In genomic region chr14:102882233-102882906, GRCh38 we compare ENCODE assay signal across 22 cellular contexts. TPM values are rescaled to one million over a fixed set of nuclear protein-coding genes. Genes with fewer than 3 reads are reported as not detected.
DNase-seq lines count a peak whose midpoint lies in the region; ATAC-seq and TF ChIP-seq lines count a peak whose summit lies in the region.
"Had no signal": no experiment of that assay in that cellular context is flagged by ENCODE, and none has a peak within 500 bp of the region (broad histone marks: within the 10 kb centered on the region; RNA-seq: fewer than 3 reads in every experiment).

No MANE protein-coding gene starts in this region.

- H3K27ac Mint-ChIP-seq in activated CD4-positive, alpha-beta T cell treated with anti-CD3 and anti-CD28 coated beads for 36 hours: peak overlapping the region; percentile 66
- peak overlapping the region; percentile 18 for H3K27ac Mint-ChIP-seq in CD8-positive, alpha-beta T cell
- peak overlapping the region; percentile 20 for H3K27ac Mint-ChIP-seq in activated T-helper 2 cell treated with anti-CD3 and anti-CD28 coated beads, Interferon-gamma antibody, Interleukin-2, Interleukin-4, amounts not matched to agents 10 μg/mL and 5 μg/mL and 100 μg/mL, durations not matched to agents 14 hours and 24 hours and 36 hours

- in situ Hi-C loops in gastrocnemius medialis (cut with MboI; ENCODE audit: low sequenced_read_pairs in 4 of 4): no loop called here

- no peak for TF ChIP-seq EP300 in esophagus muscularis mucosa (IDR thresholded peaks at IDR 0.05)

- peaks cover 28% of the 10 kb centered on the region for H3K4me1 Mint-ChIP-seq in activated CD4-positive, alpha-beta T cell treated with anti-CD3 and anti-CD28 coated beads for 36 hours
- no peaks in the 10 kb centered on the region for H3K4me1 Mint-ChIP-seq in CD8-positive, alpha-beta T cell (ENCODE audit: low read depth)
- H3K4me1 Mint-ChIP-seq in activated T-helper 2 cell treated with anti-CD3 and anti-CD28 coated beads, Interferon-gamma antibody, Interleukin-2, Interleukin-4, amounts not matched to agents 10 μg/mL and 5 μg/mL and 100 μg/mL, durations not matched to agents 14 hours and 24 hours and 36 hours (ENCODE audit: low read depth): peaks cover 16% of the 10 kb centered on the region

- ATAC-seq in activated CD4-positive, alpha-beta T cell treated with anti-CD3 and anti-CD28 coated beads for 36 hours: no peak
- no peak for ATAC-seq in CD8-positive, alpha-beta T cell
- ATAC-seq in gastrocnemius medialis: peak; percentile 60 to 92
- ATAC-seq: heart right ventricle, left lobe of liver, PC-3 had no signal

- no peaks in the 10 kb centered on the region for H3K27me3 Mint-ChIP-seq in activated CD4-positive, alpha-beta T cell treated with anti-CD3 and anti-CD28 coated beads for 36 hours
- H3K27me3 Mint-ChIP-seq in CD8-positive, alpha-beta T cell (ENCODE audit: low read depth): no peaks in the 10 kb centered on the region
- no peaks in the 10 kb centered on the region for H3K27me3 Mint-ChIP-seq in activated T-helper 2 cell treated with anti-CD3 and anti-CD28 coated beads, Interferon-gamma antibody, Interleukin-2, Interleukin-4, amounts not matched to agents 10 μg/mL and 5 μg/mL and 100 μg/mL, durations not matched to agents 14 hours and 24 hours and 36 hours (ENCODE audit: low read depth)

- no peak for TF ChIP-seq CTCF in CD8-positive, alpha-beta T cell (IDR thresholded peaks at IDR 0.05)
- no peak for TF ChIP-seq CTCF in gastrocnemius medialis (IDR thresholded peaks at IDR 0.05 in 4 of 5, conservative IDR thresholded peaks at IDR 0.05 in 1 of 5)
- TF ChIP-seq CTCF in esophagus muscularis mucosa (IDR thresholded peaks at IDR 0.05): no peak

- peaks cover 66% of the 10 kb centered on the region for H3K36me3 Mint-ChIP-seq in activated CD4-positive, alpha-beta T cell treated with anti-CD3 and anti-CD28 coated beads for 36 hours (ENCODE audit: low read depth)
- peaks cover 68% of the 10 kb centered on the region for H3K36me3 Mint-ChIP-seq in CD8-positive, alpha-beta T cell
- peaks cover 62% of the 10 kb centered on the region for H3K36me3 Mint-ChIP-seq in activated T-helper 2 cell treated with anti-CD3 and anti-CD28 coated beads, Interferon-gamma antibody, Interleukin-2, Interleukin-4, amounts not matched to agents 10 μg/mL and 5 μg/mL and 100 μg/mL, durations not matched to agents 14 hours and 24 hours and 36 hours (ENCODE audit: low read depth)

- H3K36me3 ChIP-seq in CD8-positive, alpha-beta T cell (ENCODE audit: insufficient read depth, low read length): peaks cover 9% of the 10 kb centered on the region
- H3K36me3 ChIP-seq in gastrocnemius medialis (peaks cover 0 to 14% of the 10 kb centered on the region in 2 donors), esophagus muscularis mucosa (peaks cover 4 to 43% (median 16%) of the 10 kb centered on the region in 4 donors)
- H3K36me3 ChIP-seq: prostate gland had no signal

- no peaks in the 10 kb centered on the region for H3K9me3 Mint-ChIP-seq in activated CD4-positive, alpha-beta T cell treated with anti-CD3 and anti-CD28 coated beads for 36 hours (ENCODE audit: low read depth)
- no peaks in the 10 kb centered on the region for H3K9me3 Mint-ChIP-seq in CD8-positive, alpha-beta T cell
- no peaks in the 10 kb centered on the region for H3K9me3 Mint-ChIP-seq in activated T-helper 2 cell treated with anti-CD3 and anti-CD28 coated beads, Interferon-gamma antibody, Interleukin-2, Interleukin-4, amounts not matched to agents 10 μg/mL and 5 μg/mL and 100 μg/mL, durations not matched to agents 14 hours and 24 hours and 36 hours

- H3K9me3 ChIP-seq in CD8-positive, alpha-beta T cell (ENCODE audit: low read length): no peaks in the 10 kb centered on the region
- H3K9me3 ChIP-seq in gastrocnemius medialis: no peaks in the 10 kb centered on the region
- H3K9me3 ChIP-seq in esophagus muscularis mucosa: no peaks in the 10 kb centered on the region
- H3K9me3 ChIP-seq: BLaER1, heart right ventricle, prostate gland had no signal

- H3K4me3 Mint-ChIP-seq in activated CD4-positive, alpha-beta T cell treated with anti-CD3 and anti-CD28 coated beads for 36 hours: no peak overlapping the region
- no peak overlapping the region for H3K4me3 Mint-ChIP-seq in CD8-positive, alpha-beta T cell
- no peak overlapping the region for H3K4me3 Mint-ChIP-seq in activated T-helper 2 cell treated with anti-CD3 and anti-CD28 coated beads, Interferon-gamma antibody, Interleukin-2, Interleukin-4, amounts not matched to agents 10 μg/mL and 5 μg/mL and 100 μg/mL, durations not matched to agents 14 hours and 24 hours and 36 hours (ENCODE audit: low read depth)

- DNase-seq in activated CD4-positive, alpha-beta T cell treated with anti-CD3 and anti-CD28 coated beads for 36 hours: no peak
- no peak for DNase-seq in activated CD4-positive, alpha-beta T cell treated with anti-CD3 and anti-CD28 coated beads for 48 hours
- no peak for DNase-seq in CD8-positive, alpha-beta T cell
- DNase-seq in activated T-helper 2 cell treated with anti-CD3 and anti-CD28 coated beads, Interferon-gamma antibody, Interleukin-2, Interleukin-4, amounts not matched to agents 10 μg/mL and 5 μg/mL and 100 μg/mL, durations not matched to agents 14 hours and 24 hours and 36 hours (ENCODE audit: low spot score): no peak
- DNase-seq in gastrocnemius medialis (peak; percentile 20 to 76), foreskin melanocyte (no peak), esophagus muscularis mucosa (ENCODE audit: extremely low spot score) (no peak), HUDEP-2 (lab: John Stamatoyannopoulos, UW; ENCODE audit: unreplicated experiment in 76 of 76) (no peak)
- DNase-seq: GDM1; GOT3; heart right ventricle; midbrain; NCI-H748 treated with DMSO at 0.1 percent for 48 hours; PC-3; SHP77 treated with DMSO at 0.1 percent for 48 hours; stimulated activated CD4-positive, alpha-beta T cell treated with anti-CD3 and anti-CD28 coated beads, Interleukin-4, amount 100 ng/mL, for 1 hour had no signal

- 80% methylated on average over 5 of the region's 5 CpGs for WGBS in esophagus muscularis mucosa

- H3K27ac ChIP-seq in CD8-positive, alpha-beta T cell (ENCODE audit: low read depth, low read length): no peak overlapping the region
- peak overlapping the region in 1 of 4 donors; percentile 52 for H3K27ac ChIP-seq in gastrocnemius medialis
- no peak overlapping the region for H3K27ac ChIP-seq in esophagus muscularis mucosa (replicated peaks in 1 of 4)
- H3K27ac ChIP-seq: BLaER1, heart right ventricle, HL-60, prostate gland had no signal

- intact Hi-C loops in activated CD4-positive, alpha-beta T cell treated with anti-CD3 and anti-CD28 coated beads for 36 hours (cut with DNase I, micrococcal nuclease): loop anchor here (2.0 kb wide), 2 partner anchors 64 to 108 kb away; no protein-coding TSS in a partner anchor
- intact Hi-C loops in CD8-positive, alpha-beta T cell (cut with DNase I, micrococcal nuclease): no loop called here
- intact Hi-C loops in activated T-helper 2 cell treated with anti-CD3 and anti-CD28 coated beads, Interferon-gamma antibody, Interleukin-2, Interleukin-4, amounts not matched to agents 10 μg/mL and 5 μg/mL and 100 μg/mL, durations not matched to agents 14 hours and 24 hours and 36 hours (cut with micrococcal nuclease): loop anchor here (10.0 kb wide), 1 partner anchor 108 kb away; the partner anchor contains the start of gene TRAF3
- intact Hi-C loops in gastrocnemius medialis (cut with DNase I; ENCODE audit: low total_unique reads) (no loop called here), esophagus muscularis mucosa (cut with DNase I) (no loop called here)

- TF ChIP-seq POLR2A in gastrocnemius medialis (IDR thresholded peaks at IDR 0.05) (no peak), esophagus muscularis mucosa (IDR thresholded peaks at IDR 0.05; ENCODE audit: low read depth) (no peak)

- CTCF ChIA-PET in activated CD4-positive, alpha-beta T cell treated with anti-CD3 and anti-CD28 coated beads for 36 hours (lab: Charles Lee): no interaction called here
- CTCF ChIA-PET in CD8-positive, alpha-beta T cell (lab: Charles Lee): interaction anchor here (1.0 kb wide), 1 partner anchor 18 kb away, joined by 3 read pairs; no protein-coding TSS in a partner anchor

- POLR2A ChIA-PET in activated CD4-positive, alpha-beta T cell treated with anti-CD3 and anti-CD28 coated beads for 36 hours (lab: Charles Lee): no interaction called here
- POLR2A ChIA-PET in CD8-positive, alpha-beta T cell (lab: Charles Lee): no interaction called here

- H3K27me3 ChIP-seq in CD8-positive, alpha-beta T cell (ENCODE audit: insufficient read depth, low read length): no peaks in the 10 kb centered on the region
- H3K27me3 ChIP-seq in gastrocnemius medialis: no peaks in the 10 kb centered on the region
- no peaks in the 10 kb centered on the region for H3K27me3 ChIP-seq in esophagus muscularis mucosa
- H3K27me3 ChIP-seq: BLaER1, heart right ventricle had no signal

- H3K4me3 ChIP-seq in CD8-positive, alpha-beta T cell (ENCODE audit: low read depth, low read length): no peak overlapping the region
- H3K4me3 ChIP-seq in gastrocnemius medialis (no peak overlapping the region), esophagus muscularis mucosa (no peak overlapping the region)
- H3K4me3 ChIP-seq: BLaER1, heart right ventricle, prostate gland had no signal

- H3K4me1 ChIP-seq in CD8-positive, alpha-beta T cell (ENCODE audit: insufficient read depth, low read length): no peaks in the 10 kb centered on the region
- H3K4me1 ChIP-seq in gastrocnemius medialis (peaks cover 6 to 8% of the 10 kb centered on the region in 2 donors), esophagus muscularis mucosa (no peaks in the 10 kb centered on the region)
- H3K4me1 ChIP-seq: heart right ventricle, prostate gland had no signal

RNA-seq across cellular contexts. Expression of gene AMN, which starts 40.1 kb away (rescaled TPM):
- total RNA-seq in activated CD4-positive, alpha-beta T cell treated with anti-CD3 and anti-CD28 coated beads for 36 hours: under 1 TPM; 0.23 to 0.53 TPM
- total RNA-seq in CD8-positive, alpha-beta T cell: 1 to 10 TPM; 4.0 to 4.3 TPM
- total RNA-seq in activated T-helper 2 cell treated with anti-CD3 and anti-CD28 coated beads, Interferon-gamma antibody, Interleukin-2, Interleukin-4, amounts not matched to agents 10 μg/mL and 5 μg/mL and 100 μg/mL, durations not matched to agents 14 hours and 24 hours and 36 hours: 0.44 and 0.55 TPM in 2 replicates
- total RNA-seq in gastrocnemius medialis (1 to 10 TPM in 1 of 4 donors, under 1 TPM in 1, not detected in 2; 0.42 to 4.3 TPM), esophagus muscularis mucosa (under 1 TPM in 2 of 4 donors, not detected in 2; 0.11 to 0.32 TPM)
- total RNA-seq: endothelial cell of umbilical vein, MCF 10A, PC-3 had no signal

Comparison
In these comparisons a context has a peak if more than half of its experiments do, and no peak if none do; other contexts are left out.
1. ATAC-seq: peak in gastrocnemius medialis (2 of 2); none in activated CD4-positive, alpha-beta T cell treated with anti-CD3 and anti-CD28 coated beads for 36 hours (single experiment) and CD8-positive, alpha-beta T cell (single experiment).
2. DNase-seq: peak in gastrocnemius medialis (2 of 2); none in activated CD4-positive, alpha-beta T cell treated with anti-CD3 and anti-CD28 coated beads for 36 hours (single experiment), activated CD4-positive, alpha-beta T cell treated with anti-CD3 and anti-CD28 coated beads for 48 hours (single experiment), CD8-positive, alpha-beta T cell (0 of 7), activated T-helper 2 cell treated with anti-CD3 and anti-CD28 coated beads, Interferon-gamma antibody, Interleukin-2, Interleukin-4, amounts not matched to agents 10 μg/mL and 5 μg/mL and 100 μg/mL, durations not matched to agents 14 hours and 24 hours and 36 hours (single experiment), foreskin melanocyte (single experiment), esophagus muscularis mucosa (single experiment) and HUDEP-2 (0 of 76).
3. intact Hi-C loops: an anchor here in activated CD4-positive, alpha-beta T cell treated with anti-CD3 and anti-CD28 coated beads for 36 hours (2.0 kb wide) and activated T-helper 2 cell treated with anti-CD3 and anti-CD28 coated beads, Interferon-gamma antibody, Interleukin-2, Interleukin-4, amounts not matched to agents 10 μg/mL and 5 μg/mL and 100 μg/mL, durations not matched to agents 14 hours and 24 hours and 36 hours (10.0 kb wide); none called in CD8-positive, alpha-beta T cell, gastrocnemius medialis and esophagus muscularis mucosa.
4. Peak in every context shown above with its lines, with median percentiles within 50 percentile points of each other: H3K27ac Mint-ChIP-seq.